1 cellular context compared by ENCODE assay signal in genomic region chr10:75430000-75430763, GRCh38.
TF ChIP-seq lines count a peak whose summit lies in the region.

No MANE protein-coding gene starts in this region.

TF ChIP-seq in K562, 482 proteins besides CTCF, POLR2A, EP300 and RAD21 (continued from another document and continues in another):
- TF ChIP-seq CHD7 (IDR thresholded peaks at IDR 0.05; ENCODE audit: low read depth, low read length): no peak
- TF ChIP-seq, protein P1, sequence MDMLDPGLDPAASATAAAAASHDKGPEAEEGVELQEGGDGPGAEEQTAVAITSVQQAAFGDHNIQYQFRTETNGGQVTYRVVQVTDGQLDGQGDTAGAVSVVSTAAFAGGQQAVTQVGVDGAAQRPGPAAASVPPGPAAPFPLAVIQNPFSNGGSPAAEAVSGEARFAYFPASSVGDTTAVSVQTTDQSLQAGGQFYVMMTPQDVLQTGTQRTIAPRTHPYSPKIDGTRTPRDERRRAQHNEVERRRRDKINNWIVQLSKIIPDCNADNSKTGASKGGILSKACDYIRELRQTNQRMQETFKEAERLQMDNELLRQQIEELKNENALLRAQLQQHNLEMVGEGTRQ (CRISPR knock-in tag; IDR thresholded peaks at IDR 0.05): no peak
- TF ChIP-seq ETS2 (tag; IDR thresholded peaks at IDR 0.05; ENCODE audit: borderline replicate concordance, poor library complexity, severe bottlenecking): no peak
- no peak for TF ChIP-seq DNMT1 (IDR thresholded peaks at IDR 0.05)
- TF ChIP-seq MXD1 (CRISPR knock-in tag; IDR thresholded peaks at IDR 0.05; ENCODE audit: borderline replicate concordance, poor library complexity, severe bottlenecking): no peak
- TF ChIP-seq ZNF79 (CRISPR knock-in tag; IDR thresholded peaks at IDR 0.05; ENCODE audit: low read depth): no peak
- no peak for TF ChIP-seq PHB2 (IDR thresholded peaks at IDR 0.05; ENCODE audit: low read depth)
- no peak for TF ChIP-seq PHF20 (IDR thresholded peaks at IDR 0.05; ENCODE audit: partially characterized antibody)
- TF ChIP-seq, protein P2, sequence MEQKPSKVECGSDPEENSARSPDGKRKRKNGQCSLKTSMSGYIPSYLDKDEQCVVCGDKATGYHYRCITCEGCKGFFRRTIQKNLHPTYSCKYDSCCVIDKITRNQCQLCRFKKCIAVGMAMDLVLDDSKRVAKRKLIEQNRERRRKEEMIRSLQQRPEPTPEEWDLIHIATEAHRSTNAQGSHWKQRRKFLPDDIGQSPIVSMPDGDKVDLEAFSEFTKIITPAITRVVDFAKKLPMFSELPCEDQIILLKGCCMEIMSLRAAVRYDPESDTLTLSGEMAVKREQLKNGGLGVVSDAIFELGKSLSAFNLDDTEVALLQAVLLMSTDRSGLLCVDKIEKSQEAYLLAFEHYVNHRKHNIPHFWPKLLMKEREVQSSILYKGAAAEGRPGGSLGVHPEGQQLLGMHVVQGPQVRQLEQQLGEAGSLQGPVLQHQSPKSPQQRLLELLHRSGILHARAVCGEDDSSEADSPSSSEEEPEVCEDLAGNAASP (IDR thresholded peaks at IDR 0.05): no peak
- TF ChIP-seq KLF13 (tag; IDR thresholded peaks at IDR 0.05; ENCODE audit: borderline replicate concordance, low read depth): no peak
- no peak for TF ChIP-seq ZNF696 (CRISPR knock-in tag; conservative IDR thresholded peaks at IDR 0.05)
- TF ChIP-seq NCOA6 (IDR thresholded peaks at IDR 0.05): no peak
- no peak for TF ChIP-seq GABPB1 (CRISPR knock-in tag; IDR thresholded peaks at IDR 0.05)
- no peak for TF ChIP-seq ZBTB2 (IDR thresholded peaks at IDR 0.05)
- no peak for TF ChIP-seq RBM25 (IDR thresholded peaks at IDR 0.05; ENCODE audit: low read depth, low read length, severe bottlenecking)
- no peak for TF ChIP-seq GABPB2 (CRISPR knock-in tag; conservative IDR thresholded peaks at IDR 0.05)
- TF ChIP-seq BRCA1 (IDR thresholded peaks at IDR 0.05): no peak
- TF ChIP-seq BRCA1 (CRISPR knock-in tag; IDR thresholded peaks at IDR 0.05): no peak
- no peak for TF ChIP-seq ZNF197 (CRISPR knock-in tag; IDR thresholded peaks at IDR 0.05; ENCODE audit: low read depth)
- no peak for TF ChIP-seq TFAM (CRISPR knock-in tag; conservative IDR thresholded peaks at IDR 0.05)
- TF ChIP-seq, protein P3, sequence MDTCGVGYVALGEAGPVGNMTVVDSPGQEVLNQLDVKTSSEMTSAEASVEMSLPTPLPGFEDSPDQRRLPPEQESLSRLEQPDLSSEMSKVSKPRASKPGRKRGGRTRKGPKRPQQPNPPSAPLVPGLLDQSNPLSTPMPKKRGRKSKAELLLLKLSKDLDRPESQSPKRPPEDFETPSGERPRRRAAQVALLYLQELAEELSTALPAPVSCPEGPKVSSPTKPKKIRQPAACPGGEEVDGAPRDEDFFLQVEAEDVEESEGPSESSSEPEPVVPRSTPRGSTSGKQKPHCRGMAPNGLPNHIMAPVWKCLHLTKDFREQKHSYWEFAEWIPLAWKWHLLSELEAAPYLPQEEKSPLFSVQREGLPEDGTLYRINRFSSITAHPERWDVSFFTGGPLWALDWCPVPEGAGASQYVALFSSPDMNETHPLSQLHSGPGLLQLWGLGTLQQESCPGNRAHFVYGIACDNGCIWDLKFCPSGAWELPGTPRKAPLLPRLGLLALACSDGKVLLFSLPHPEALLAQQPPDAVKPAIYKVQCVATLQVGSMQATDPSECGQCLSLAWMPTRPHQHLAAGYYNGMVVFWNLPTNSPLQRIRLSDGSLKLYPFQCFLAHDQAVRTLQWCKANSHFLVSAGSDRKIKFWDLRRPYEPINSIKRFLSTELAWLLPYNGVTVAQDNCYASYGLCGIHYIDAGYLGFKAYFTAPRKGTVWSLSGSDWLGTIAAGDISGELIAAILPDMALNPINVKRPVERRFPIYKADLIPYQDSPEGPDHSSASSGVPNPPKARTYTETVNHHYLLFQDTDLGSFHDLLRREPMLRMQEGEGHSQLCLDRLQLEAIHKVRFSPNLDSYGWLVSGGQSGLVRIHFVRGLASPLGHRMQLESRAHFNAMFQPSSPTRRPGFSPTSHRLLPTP (IDR thresholded peaks at IDR 0.05; ENCODE audit: borderline replicate concordance, extremely low read depth, insufficient read length): no peak
- no peak for TF ChIP-seq CBX5 (IDR thresholded peaks at IDR 0.05; ENCODE audit: borderline replicate concordance, low read depth)
- TF ChIP-seq TCF7L2 (IDR thresholded peaks at IDR 0.05; ENCODE audit: low read depth, low read length): 0 out of 2 replicates have a peak, but pooled peaks have one; percentile 70
- TF ChIP-seq NR2C1 (IDR thresholded peaks at IDR 0.05): peak; percentile 86
- TF ChIP-seq NR2C1 (tag; IDR thresholded peaks at IDR 0.05): peak; percentile 93
- no peak for TF ChIP-seq MCM3 (IDR thresholded peaks at IDR 0.05)
- no peak for TF ChIP-seq MTF1 (CRISPR knock-in tag; IDR thresholded peaks at IDR 0.05; ENCODE audit: borderline replicate concordance)
- TF ChIP-seq E2F8 (IDR thresholded peaks at IDR 0.05; ENCODE audit: low read depth, partially characterized antibody): no peak
- no peak for TF ChIP-seq GATAD2A (IDR thresholded peaks at IDR 0.05)
- no peak for TF ChIP-seq SP2 (IDR thresholded peaks at IDR 0.05; ENCODE audit: extremely low read depth, low read depth, low read length, poor library complexity, severe bottlenecking)
- TF ChIP-seq YY1 (IDR thresholded peaks at IDR 0.05; ENCODE audit: borderline replicate concordance in 1 of 3, control insufficient read depth in 1 of 3, extremely low read depth in 1 of 3, insufficient read depth in 3 of 3, insufficient read length in 1 of 3, insufficient replicate concordance in 2 of 3, low read depth in 1 of 3, low read length in 2 of 3): no peak
- no peak for TF ChIP-seq ZNF217 (CRISPR knock-in tag; IDR thresholded peaks at IDR 0.05)
- no peak for TF ChIP-seq MTA1 (IDR thresholded peaks at IDR 0.05; ENCODE audit: borderline replicate concordance)
- TF ChIP-seq, protein P4, sequence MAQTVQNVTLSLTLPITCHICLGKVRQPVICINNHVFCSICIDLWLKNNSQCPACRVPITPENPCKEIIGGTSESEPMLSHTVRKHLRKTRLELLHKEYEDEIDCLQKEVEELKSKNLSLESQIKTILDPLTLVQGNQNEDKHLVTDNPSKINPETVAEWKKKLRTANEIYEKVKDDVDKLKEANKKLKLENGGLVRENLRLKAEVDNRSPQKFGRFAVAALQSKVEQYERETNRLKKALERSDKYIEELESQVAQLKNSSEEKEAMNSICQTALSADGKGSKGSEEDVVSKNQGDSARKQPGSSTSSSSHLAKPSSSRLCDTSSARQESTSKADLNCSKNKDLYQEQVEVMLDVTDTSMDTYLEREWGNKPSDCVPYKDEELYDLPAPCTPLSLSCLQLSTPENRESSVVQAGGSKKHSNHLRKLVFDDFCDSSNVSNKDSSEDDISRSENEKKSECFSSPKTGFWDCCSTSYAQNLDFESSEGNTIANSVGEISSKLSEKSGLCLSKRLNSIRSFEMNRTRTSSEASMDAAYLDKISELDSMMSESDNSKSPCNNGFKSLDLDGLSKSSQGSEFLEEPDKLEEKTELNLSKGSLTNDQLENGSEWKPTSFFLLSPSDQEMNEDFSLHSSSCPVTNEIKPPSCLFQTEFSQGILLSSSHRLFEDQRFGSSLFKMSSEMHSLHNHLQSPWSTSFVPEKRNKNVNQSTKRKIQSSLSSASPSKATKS (CRISPR knock-in tag; IDR thresholded peaks at IDR 0.05): no peak
- TF ChIP-seq TAF1 (IDR thresholded peaks at IDR 0.05; ENCODE audit: control insufficient read depth, extremely low read depth, insufficient read depth, low read length, severe bottlenecking): no peak
- no peak for TF ChIP-seq RBFOX2 (IDR thresholded peaks at IDR 0.05; ENCODE audit: low read depth, low read length)
